ENCODE assay signal across 28 cellular contexts in genomic region chr19:29337029-29337428, GRCh38.
"Had no signal": no experiment of that assay in that cellular context is flagged by ENCODE, and none has a peak within 500 bp of the region (broad histone marks: within the 10 kb centered on the region; RNA-seq: fewer than 3 reads in every experiment).

No MANE protein-coding gene starts in this region.

- H3K27ac Mint-ChIP-seq: activated CD4-positive, alpha-beta memory T cell treated with anti-CD3 and anti-CD28 coated beads, Interleukin-2, amount 10 ng/mL, durations not matched to agents 7 days and 5 days; activated CD4-positive, alpha-beta T cell treated with anti-CD3 and anti-CD28 coated beads for 36 hours; activated CD4-positive, alpha-beta T cell treated with anti-CD3 and anti-CD28 coated beads, Interleukin-2, amount 10 ng/mL, durations not matched to agents 7 days and 5 days; activated naive CD8-positive, alpha-beta T cell; activated T-helper 17 cell treated with anti-CD3 and anti-CD28 coated beads, Interleukin-2, amount 50 U/mL, for 72 hours; dendritic cell treated with granulocyte-macrophage colony-stimulating factor and Interleukin-4, amounts not matched to agents 40 ng/mL and 50 ng/mL, for 4 days; endodermal cell; T-helper 17 cell; T-helper 2 cell treated with Interferon-gamma antibody and Interleukin-4, amounts not matched to agents 5 μg/mL and 100 μg/mL, for 36 hours had no signal

- H3K4me1 Mint-ChIP-seq: activated CD4-positive, alpha-beta memory T cell treated with anti-CD3 and anti-CD28 coated beads, Interleukin-2, amount 10 ng/mL, durations not matched to agents 7 days and 5 days; activated CD4-positive, alpha-beta T cell treated with anti-CD3 and anti-CD28 coated beads for 36 hours; activated CD4-positive, alpha-beta T cell treated with anti-CD3 and anti-CD28 coated beads, Interleukin-2, amount 10 ng/mL, durations not matched to agents 7 days and 5 days; activated T-helper 17 cell treated with anti-CD3 and anti-CD28 coated beads, Interleukin-2, amount 50 U/mL, for 72 hours; central memory CD8-positive, alpha-beta T cell; endodermal cell; T-helper 17 cell had no signal

- H3K27me3 Mint-ChIP-seq: activated CD4-positive, alpha-beta memory T cell treated with anti-CD3 and anti-CD28 coated beads, Interleukin-2, amount 10 ng/mL, durations not matched to agents 7 days and 5 days; activated CD4-positive, alpha-beta T cell treated with anti-CD3 and anti-CD28 coated beads, Interleukin-2, amount 10 ng/mL, durations not matched to agents 7 days and 5 days; dendritic cell treated with granulocyte-macrophage colony-stimulating factor and Interleukin-4, amounts not matched to agents 40 ng/mL and 50 ng/mL, for 4 days; T-helper 17 cell had no signal

- H3K36me3 ChIP-seq: brain microvascular endothelial cell had no signal

- H3K36me3 Mint-ChIP-seq: activated naive CD8-positive, alpha-beta T cell had no signal

- H3K9me3 Mint-ChIP-seq: activated CD4-positive, alpha-beta T cell treated with anti-CD3 and anti-CD28 coated beads, Interleukin-2, amount 10 ng/mL, durations not matched to agents 7 days and 5 days had no signal

- H3K27me3 ChIP-seq: brain microvascular endothelial cell had no signal

- DNase-seq: activated CD4-positive, alpha-beta memory T cell treated with anti-CD3 and anti-CD28 coated beads, Interleukin-2, amount 10 ng/mL, durations not matched to agents 7 days and 5 days; activated CD4-positive, alpha-beta T cell treated with anti-CD3 and anti-CD28 coated beads for 36 hours; activated CD4-positive, alpha-beta T cell treated with anti-CD3 and anti-CD28 coated beads, Interleukin-2, amount 10 ng/mL, durations not matched to agents 7 days and 5 days; activated CD4-positive, alpha-beta T cell treated with anti-CD3 and anti-CD28 coated beads, Interleukin-2, amount 50 U/mL, for 4 hours; activated CD4-positive, CD25-positive, alpha-beta regulatory T cell; activated CD4-positive, CD25-positive, alpha-beta regulatory T cell treated with anti-CD3 and anti-CD28 coated beads, Interleukin-2, amount 50 U/mL, for 72 hours; activated effector memory CD4-positive, alpha-beta T cell treated with Interleukin-2 at 50 U/mL for 16 hours; activated gamma-delta T cell treated with Interleukin-2 at 50 U/mL for 16 hours; activated naive CD4-positive, alpha-beta T cell treated with anti-CD3 and anti-CD28 coated beads, Interleukin-2, amount 50 U/mL, for 16 hours; activated naive CD4-positive, alpha-beta T cell treated with Interleukin-2 at 50 U/mL for 16 hours; activated T-cell treated with anti-CD3 and anti-CD28 coated beads, Interleukin-2, amount 50 U/mL, for 4 hours; amniotic stem cell; anterior cingulate cortex; brain microvascular endothelial cell; dorsolateral prefrontal cortex; effector memory CD4-positive, alpha-beta T cell; endodermal cell; foreskin fibroblast; glutamatergic neuron; T-helper 1 cell; T-helper 17 cell; T1000 had no signal

- H3K27ac ChIP-seq: brain microvascular endothelial cell, coronary artery, dorsolateral prefrontal cortex had no signal

- H3K4me3 Mint-ChIP-seq: activated CD4-positive, alpha-beta memory T cell treated with anti-CD3 and anti-CD28 coated beads, Interleukin-2, amount 10 ng/mL, durations not matched to agents 7 days and 5 days; activated CD4-positive, alpha-beta T cell treated with anti-CD3 and anti-CD28 coated beads for 36 hours; activated CD4-positive, alpha-beta T cell treated with anti-CD3 and anti-CD28 coated beads, Interleukin-2, amount 10 ng/mL, durations not matched to agents 7 days and 5 days; activated naive CD8-positive, alpha-beta T cell; activated T-cell treated with anti-CD3 and anti-CD28 coated beads, Interleukin-2, amount 50 U/mL, for 4 hours; activated T-helper 17 cell treated with anti-CD3 and anti-CD28 coated beads, Interleukin-2, amount 50 U/mL, for 72 hours; central memory CD8-positive, alpha-beta T cell; dendritic cell treated with granulocyte-macrophage colony-stimulating factor and Interleukin-4, amounts not matched to agents 40 ng/mL and 50 ng/mL, for 4 days; endodermal cell; T-helper 17 cell; T-helper 2 cell treated with Interferon-gamma antibody and Interleukin-4, amounts not matched to agents 5 μg/mL and 100 μg/mL, for 36 hours had no signal

- H3K4me3 ChIP-seq: coronary artery, dorsolateral prefrontal cortex had no signal
